Comparison of ENCODE assay signal across 16 cellular contexts in the genomic region with DNA sequence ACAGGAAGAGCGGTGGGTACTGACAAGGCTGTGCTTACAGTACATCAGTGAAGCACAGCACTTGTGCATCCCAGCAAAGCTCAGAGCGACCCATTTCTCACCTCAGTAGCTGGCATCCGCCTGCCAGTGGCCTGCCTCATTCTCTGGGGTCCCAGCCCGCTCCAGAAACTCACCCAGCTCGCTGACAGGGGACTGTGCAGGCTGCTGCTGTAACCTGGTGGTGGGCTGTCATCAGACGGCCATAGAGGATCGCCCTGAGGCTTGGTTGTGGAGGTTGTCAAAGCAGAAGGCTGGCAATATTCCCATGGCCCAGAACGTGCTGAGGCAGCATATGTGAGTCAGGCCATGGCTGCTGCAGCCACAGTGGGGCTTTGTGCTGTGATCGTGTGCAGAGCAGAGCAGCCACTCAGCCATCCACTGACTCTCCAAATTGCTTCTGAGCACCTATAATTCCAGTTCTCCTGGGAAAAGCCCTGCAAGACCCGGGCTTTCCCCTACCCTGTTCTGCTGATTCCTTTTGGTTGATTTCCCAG. TPM values are rescaled to one million over a fixed set of nuclear protein-coding genes. Genes with fewer than 3 reads are reported as not detected.
DNase-seq lines count a peak whose midpoint lies in the region; ATAC-seq and TF ChIP-seq lines count a peak whose summit lies in the region.
"Had no signal": no experiment of that assay in that cellular context is flagged by ENCODE, and none has a peak within 500 bp of the region (broad histone marks: within the 10 kb centered on the region; RNA-seq: fewer than 3 reads in every experiment).

No MANE protein-coding gene starts in this region.

- peaks cover under 1% of the 10 kb centered on the region in 2 donors for H3K4me1 Mint-ChIP-seq in natural killer cell
- H3K4me1 Mint-ChIP-seq in activated T-helper 1 cell treated with anti-CD3 and anti-CD28 coated beads, Interleukin-12 subunit alpha, Interleukin-12 subunit beta, Interleukin-2, Interleukin-4 antibody, amounts not matched to agents 30 ng/mL and 10 ng/mL and 1 ng/mL, durations not matched to agents 14 hours and 24 hours and 36 hours (ENCODE audit: low read depth) = no peaks in the 10 kb centered on the region
- H3K4me1 Mint-ChIP-seq: T-cell had no signal

- H3K27ac Mint-ChIP-seq in natural killer cell = no peak overlapping the region
- H3K27ac Mint-ChIP-seq in activated T-helper 1 cell treated with anti-CD3 and anti-CD28 coated beads, Interleukin-12 subunit alpha, Interleukin-12 subunit beta, Interleukin-2, Interleukin-4 antibody, amounts not matched to agents 30 ng/mL and 10 ng/mL and 1 ng/mL, durations not matched to agents 14 hours and 24 hours and 36 hours = no peak overlapping the region
- H3K27ac Mint-ChIP-seq: nephron progenitor cell, T-cell had no signal

- H3K4me1 ChIP-seq in mesodermal cell (ENCODE audit: control insufficient read depth, insufficient read depth, low read length, poor library complexity, severe bottlenecking) = peaks cover 7% of the 10 kb centered on the region

- in situ Hi-C loops in KBM-7 (cut with MboI; ENCODE audit: low pct_unique_long_range_greater_than_20kb, low sequenced_read_pairs) = no loop called here

- H3K9me3 ChIP-seq in mesodermal cell (ENCODE audit: control insufficient read depth, low read length) = no peaks in the 10 kb centered on the region

- H3K27ac ChIP-seq in caudate nucleus (ENCODE audit: low read depth, low read length) (peak overlapping the region; percentile 36), mesodermal cell (ENCODE audit: low read depth, low read length, severe bottlenecking) (peak overlapping the region; percentile 49)

- H3K27me3 Mint-ChIP-seq in natural killer cell (ENCODE audit: low read depth in 2 of 2) = peaks cover 10 to 45% of the 10 kb centered on the region in 2 donors
- H3K27me3 Mint-ChIP-seq in activated T-helper 1 cell treated with anti-CD3 and anti-CD28 coated beads, Interleukin-12 subunit alpha, Interleukin-12 subunit beta, Interleukin-2, Interleukin-4 antibody, amounts not matched to agents 30 ng/mL and 10 ng/mL and 1 ng/mL, durations not matched to agents 14 hours and 24 hours and 36 hours (ENCODE audit: insufficient read depth) = peaks cover 23% of the 10 kb centered on the region

- no peak for TF ChIP-seq CTCF in natural killer cell (IDR thresholded peaks at IDR 0.05)

- H3K9me3 Mint-ChIP-seq in natural killer cell = no peaks in the 10 kb centered on the region
- no peaks in the 10 kb centered on the region for H3K9me3 Mint-ChIP-seq in activated T-helper 1 cell treated with anti-CD3 and anti-CD28 coated beads, Interleukin-12 subunit alpha, Interleukin-12 subunit beta, Interleukin-2, Interleukin-4 antibody, amounts not matched to agents 30 ng/mL and 10 ng/mL and 1 ng/mL, durations not matched to agents 14 hours and 24 hours and 36 hours
- H3K9me3 Mint-ChIP-seq: nephron progenitor cell, T-cell had no signal

- H3K4me3 ChIP-seq in mesodermal cell (ENCODE audit: extremely low read depth, insufficient read depth, low read length, poor library complexity, severe bottlenecking) = no peak overlapping the region

- H3K36me3 Mint-ChIP-seq in natural killer cell = no peaks in the 10 kb centered on the region
- no peaks in the 10 kb centered on the region for H3K36me3 Mint-ChIP-seq in activated T-helper 1 cell treated with anti-CD3 and anti-CD28 coated beads, Interleukin-12 subunit alpha, Interleukin-12 subunit beta, Interleukin-2, Interleukin-4 antibody, amounts not matched to agents 30 ng/mL and 10 ng/mL and 1 ng/mL, durations not matched to agents 14 hours and 24 hours and 36 hours (ENCODE audit: low read depth)
- H3K36me3 Mint-ChIP-seq: T-cell had no signal

- DNase-seq in Ammon's horn (ENCODE audit: low spot score) (peak; percentile 50), M059J (ENCODE audit: low read depth) (peak; percentile 48), caudate nucleus (lab: John Stamatoyannopoulos, UW) (peak in 5 of 61 donors; percentile 11 to 23 (median 17)), AML-193 (lab: John Stamatoyannopoulos, UW) (no peak), natural killer cell (no peak), KBM-7 (no peak)
- DNase-seq in activated T-helper 1 cell treated with anti-CD3 and anti-CD28 coated beads, Interleukin-12 subunit alpha, Interleukin-12 subunit beta, Interleukin-2, Interleukin-4 antibody, amounts not matched to agents 30 ng/mL and 10 ng/mL and 1 ng/mL, durations not matched to agents 14 hours and 24 hours and 36 hours (ENCODE audit: low spot score) = no peak
- DNase-seq: amniotic stem cell; effector CD8-positive, alpha-beta T cell; mesenchymal stem cell; NCI-H1105; NCI-H510A; nephron progenitor cell; stimulated activated CD8-positive, alpha-beta memory T cell treated with anti-CD3 and anti-CD28 coated beads, Interleukin-4, amount 100 ng/mL, for 48 hours; T-cell had no signal

- no peak overlapping the region for H3K4me3 Mint-ChIP-seq in natural killer cell
- H3K4me3 Mint-ChIP-seq in activated T-helper 1 cell treated with anti-CD3 and anti-CD28 coated beads, Interleukin-12 subunit alpha, Interleukin-12 subunit beta, Interleukin-2, Interleukin-4 antibody, amounts not matched to agents 30 ng/mL and 10 ng/mL and 1 ng/mL, durations not matched to agents 14 hours and 24 hours and 36 hours = no peak overlapping the region
- H3K4me3 Mint-ChIP-seq: nephron progenitor cell, T-cell had no signal

- intact Hi-C loops in natural killer cell (cut with micrococcal nuclease) = no loop called here
- intact Hi-C loops in activated T-helper 1 cell treated with anti-CD3 and anti-CD28 coated beads, Interleukin-12 subunit alpha, Interleukin-12 subunit beta, Interleukin-2, Interleukin-4 antibody, amounts not matched to agents 30 ng/mL and 10 ng/mL and 1 ng/mL, durations not matched to agents 14 hours and 24 hours and 36 hours (cut with micrococcal nuclease) = no loop called here

- H3K36me3 ChIP-seq in mesodermal cell (ENCODE audit: control insufficient read depth, insufficient read depth, low read length) = no peaks in the 10 kb centered on the region

- 84 to 94% methylated on average over 7 to 10 of the region's 10 CpGs for WGBS in mesodermal cell (ENCODE audit: insufficient coverage in 2 of 2), 2 experiments

- no peak for ATAC-seq in natural killer cell
- ATAC-seq: T-cell had no signal

RNA-seq across cellular contexts. Expression of gene GPR137B, which starts 13.6 kb away (rescaled TPM):
- 10.2 and 14.2 TPM in 2 replicates for total RNA-seq in M059J (2014; rRNA removed; shearing (Covaris generic))
- 13.0 TPM for polyA plus RNA-seq in mesodermal cell (2013, experiment 1 of 2)
- polyA plus RNA-seq in mesodermal cell (2013, experiment 2 of 2) = 12.6 TPM
- total RNA-seq in natural killer cell = 10 to 100 TPM; 13.3 to 13.8 (median 13.5) TPM
- total RNA-seq in activated T-helper 1 cell treated with anti-CD3 and anti-CD28 coated beads, Interleukin-12 subunit alpha, Interleukin-12 subunit beta, Interleukin-2, Interleukin-4 antibody, amounts not matched to agents 30 ng/mL and 10 ng/mL and 1 ng/mL, durations not matched to agents 14 hours and 24 hours and 36 hours = 9.2 and 10.5 TPM in 2 replicates

Comparison
In these comparisons a context has a peak if more than half of its experiments do, and no peak if none do; other contexts are left out.
1. DNase-seq: peak in Ammon's horn (single experiment) and M059J (single experiment); none in AML-193 (0 of 2), natural killer cell (single experiment), activated T-helper 1 cell treated with anti-CD3 and anti-CD28 coated beads, Interleukin-12 subunit alpha, Interleukin-12 subunit beta, Interleukin-2, Interleukin-4 antibody, amounts not matched to agents 30 ng/mL and 10 ng/mL and 1 ng/mL, durations not matched to agents 14 hours and 24 hours and 36 hours (single experiment) and KBM-7 (single experiment).